In the genomic region with DNA sequence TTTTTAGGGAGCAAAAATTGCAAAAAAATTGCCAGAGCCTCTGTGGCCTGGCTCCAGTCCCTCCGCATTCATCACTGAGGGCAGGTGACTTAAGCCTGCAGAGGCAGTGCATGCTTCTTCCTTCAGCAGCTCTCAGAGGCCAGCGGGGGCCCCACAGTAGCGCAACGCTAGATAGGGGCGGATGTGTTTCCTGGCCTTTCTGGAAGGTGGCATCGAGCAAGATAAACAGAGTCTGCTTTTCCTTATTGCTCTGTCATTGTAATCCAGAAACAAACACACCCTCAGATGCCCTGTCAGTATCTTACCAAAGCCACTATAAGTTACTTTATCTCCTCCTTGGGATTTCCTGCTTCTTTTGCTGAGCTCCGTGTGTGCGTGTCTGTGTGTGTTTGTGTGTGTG, we compare ENCODE assay signal across 17 cellular contexts.
A peak's percentile ranks its signal among the peaks of the same experiment; 100 is the strongest.
DNase-seq lines count a peak whose midpoint lies in the region; TF ChIP-seq lines count a peak whose summit lies in the region.
"Had no signal": no experiment of that assay in that cellular context is flagged by ENCODE, and none has a peak within 500 bp of the region (broad histone marks: within the 10 kb centered on the region; RNA-seq: fewer than 3 reads in every experiment).

No MANE protein-coding gene starts in this region.

- H4K20me1 ChIP-seq in neural progenitor cell (ENCODE audit: low read depth) = no peaks in the 10 kb centered on the region
- H4K20me1 ChIP-seq: BLaER1 had no signal

- H3K4me3 Mint-ChIP-seq in activated CD4-positive, alpha-beta T cell treated with anti-CD3 and anti-CD28 coated beads, Interleukin-2, amount 10 ng/mL, durations not matched to agents 24 days and 14 days = no peak overlapping the region
- H3K4me3 Mint-ChIP-seq in neural progenitor cell (no peak overlapping the region), mesothelial cell of epicardium (no peak overlapping the region)
- H3K4me3 Mint-ChIP-seq: CD8-positive, alpha-beta memory T cell; HFFc6 had no signal

- intact Hi-C loops in activated CD4-positive, alpha-beta T cell treated with anti-CD3 and anti-CD28 coated beads, Interleukin-2, amount 10 ng/mL, durations not matched to agents 24 days and 14 days (cut with micrococcal nuclease) = no loop called here
- intact Hi-C loops in esophagus muscularis mucosa (cut with DNase I) = no loop called here

- no peak overlapping the region for H3K27ac Mint-ChIP-seq in activated CD4-positive, alpha-beta T cell treated with anti-CD3 and anti-CD28 coated beads, Interleukin-2, amount 10 ng/mL, durations not matched to agents 24 days and 14 days
- H3K27ac Mint-ChIP-seq in neural progenitor cell (no peak overlapping the region), mesothelial cell of epicardium (no peak overlapping the region)
- H3K27ac Mint-ChIP-seq: CD8-positive, alpha-beta memory T cell; HFFc6 had no signal

- H3K9ac ChIP-seq in neural progenitor cell = no peak overlapping the region
- H3K9ac ChIP-seq: BLaER1 had no signal

- H3K9me3 Mint-ChIP-seq in activated CD4-positive, alpha-beta T cell treated with anti-CD3 and anti-CD28 coated beads, Interleukin-2, amount 10 ng/mL, durations not matched to agents 24 days and 14 days = no peaks in the 10 kb centered on the region
- H3K9me3 Mint-ChIP-seq in neural progenitor cell = no peaks in the 10 kb centered on the region
- peaks cover 10% of the 10 kb centered on the region for H3K9me3 Mint-ChIP-seq in mesothelial cell of epicardium

- DNase-seq in activated CD4-positive, alpha-beta T cell treated with anti-CD3 and anti-CD28 coated beads, Interleukin-2, amount 10 ng/mL, durations not matched to agents 24 days and 14 days = peak; percentile 57
- no peak for DNase-seq in activated CD4-positive, alpha-beta T cell treated with anti-CD3 and anti-CD28 coated beads, Interleukin-2, amount 50 U/mL, for 48 hours
- DNase-seq in OCI-M1 (lab: John Stamatoyannopoulos, UW) (peak; percentile 4), esophagus muscularis mucosa (ENCODE audit: extremely low spot score) (peak; percentile 34), neural progenitor cell (ENCODE audit: low spot score) (no peak), NCI-H146 (lab: John Stamatoyannopoulos, UW) (no peak), GM20000 (ENCODE audit: low spot score) (no peak), mesothelial cell of epicardium (ENCODE audit: low spot score in 2 of 2, unreplicated experiment in 2 of 2) (no peak)
- DNase-seq: 8988T; CD8-positive, alpha-beta memory T cell; HFFc6; NCI-H1092 treated with DMSO at 0.1 percent for 48 hours; NCI-H187; NCI-H446; PC-9 had no signal

- no peak for TF ChIP-seq EP300 in esophagus muscularis mucosa (IDR thresholded peaks at IDR 0.05)

- H3K4me1 ChIP-seq in esophagus muscularis mucosa (no peaks in the 10 kb centered on the region), neural progenitor cell (no peaks in the 10 kb centered on the region)

- TF ChIP-seq CTCF in esophagus muscularis mucosa (IDR thresholded peaks at IDR 0.05) (no peak), neural progenitor cell (IDR thresholded peaks at IDR 0.05) (no peak), GM20000 (IDR thresholded peaks at IDR 0.05; ENCODE audit: extremely low read depth, missing control alignments) (no peak), mesothelial cell of epicardium (IDR thresholded peaks at IDR 0.05; ENCODE audit: unreplicated experiment) (no peak)

- peaks cover 0 to 6% (median 0%) of the 10 kb centered on the region in 4 donors for H3K27me3 ChIP-seq in esophagus muscularis mucosa
- no peaks in the 10 kb centered on the region for H3K27me3 ChIP-seq in neural progenitor cell
- H3K27me3 ChIP-seq: BLaER1, MG63 had no signal

- peak overlapping the region; percentile 22 for H2AFZ ChIP-seq in neural progenitor cell (replicated peaks)
- H2AFZ ChIP-seq: PC-9 had no signal

- WGBS in esophagus muscularis mucosa = 58% methylated on average over 8 of the region's 8 CpGs

- H3K27me3 Mint-ChIP-seq in activated CD4-positive, alpha-beta T cell treated with anti-CD3 and anti-CD28 coated beads, Interleukin-2, amount 10 ng/mL, durations not matched to agents 24 days and 14 days = peaks cover 2% of the 10 kb centered on the region
- peaks cover 5% of the 10 kb centered on the region for H3K27me3 Mint-ChIP-seq in neural progenitor cell (ENCODE audit: insufficient read depth, low read depth)
- H3K27me3 Mint-ChIP-seq in mesothelial cell of epicardium (ENCODE audit: low read depth) = peaks cover 49% of the 10 kb centered on the region

- H3K79me2 ChIP-seq in neural progenitor cell (ENCODE audit: low read depth) = no peaks in the 10 kb centered on the region

- TF ChIP-seq POLR2A in esophagus muscularis mucosa (IDR thresholded peaks at IDR 0.05; ENCODE audit: low read depth) = no peak

- no peaks in the 10 kb centered on the region for H3F3A ChIP-seq in neural progenitor cell (ENCODE audit: low read depth)

- no peak overlapping the region for H3K4me3 ChIP-seq in esophagus muscularis mucosa
- no peak overlapping the region for H3K4me3 ChIP-seq in neural progenitor cell
- H3K4me3 ChIP-seq: BLaER1, MG63, PC-9 had no signal

- no peak overlapping the region for H3K4me2 ChIP-seq in neural progenitor cell
- H3K4me2 ChIP-seq: BLaER1, PC-9 had no signal

- peaks cover 0 to 12% (median 4%) of the 10 kb centered on the region in 4 donors for H3K9me3 ChIP-seq in esophagus muscularis mucosa
- H3K9me3 ChIP-seq in neural progenitor cell (ENCODE audit: low read depth) = no peaks in the 10 kb centered on the region
- H3K9me3 ChIP-seq: MG63 had no signal

- H3K27ac ChIP-seq in esophagus muscularis mucosa (replicated peaks in 1 of 4) = no peak overlapping the region
- no peak overlapping the region for H3K27ac ChIP-seq in neural progenitor cell
- H3K27ac ChIP-seq: BLaER1, PC-9 had no signal

- H3K36me3 Mint-ChIP-seq in activated CD4-positive, alpha-beta T cell treated with anti-CD3 and anti-CD28 coated beads, Interleukin-2, amount 10 ng/mL, durations not matched to agents 24 days and 14 days (ENCODE audit: low read depth) = no peaks in the 10 kb centered on the region
- H3K36me3 Mint-ChIP-seq in neural progenitor cell (no peaks in the 10 kb centered on the region), mesothelial cell of epicardium (no peaks in the 10 kb centered on the region)
- H3K36me3 Mint-ChIP-seq: CD8-positive, alpha-beta memory T cell had no signal

- peaks cover 2% of the 10 kb centered on the region for H3K4me1 Mint-ChIP-seq in activated CD4-positive, alpha-beta T cell treated with anti-CD3 and anti-CD28 coated beads, Interleukin-2, amount 10 ng/mL, durations not matched to agents 24 days and 14 days
- H3K4me1 Mint-ChIP-seq in neural progenitor cell = peaks cover 7% of the 10 kb centered on the region
- H3K4me1 Mint-ChIP-seq in mesothelial cell of epicardium = peaks cover 7% of the 10 kb centered on the region
- H3K4me1 Mint-ChIP-seq: CD8-positive, alpha-beta memory T cell had no signal

- H3K36me3 ChIP-seq in esophagus muscularis mucosa (no peaks in the 10 kb centered on the region), neural progenitor cell (no peaks in the 10 kb centered on the region)
- H3K36me3 ChIP-seq: BLaER1, MG63 had no signal

Comparison
In these comparisons a context has a peak if more than half of its experiments do, and no peak if none do; other contexts are left out.
1. DNase-seq: peak in activated CD4-positive, alpha-beta T cell treated with anti-CD3 and anti-CD28 coated beads, Interleukin-2, amount 10 ng/mL, durations not matched to agents 24 days and 14 days (single experiment), OCI-M1 (single experiment) and esophagus muscularis mucosa (single experiment); none in activated CD4-positive, alpha-beta T cell treated with anti-CD3 and anti-CD28 coated beads, Interleukin-2, amount 50 U/mL, for 48 hours (0 of 2), neural progenitor cell (single experiment), NCI-H146 (single experiment), GM20000 (single experiment) and mesothelial cell of epicardium (0 of 2).